In the genomic region with DNA sequence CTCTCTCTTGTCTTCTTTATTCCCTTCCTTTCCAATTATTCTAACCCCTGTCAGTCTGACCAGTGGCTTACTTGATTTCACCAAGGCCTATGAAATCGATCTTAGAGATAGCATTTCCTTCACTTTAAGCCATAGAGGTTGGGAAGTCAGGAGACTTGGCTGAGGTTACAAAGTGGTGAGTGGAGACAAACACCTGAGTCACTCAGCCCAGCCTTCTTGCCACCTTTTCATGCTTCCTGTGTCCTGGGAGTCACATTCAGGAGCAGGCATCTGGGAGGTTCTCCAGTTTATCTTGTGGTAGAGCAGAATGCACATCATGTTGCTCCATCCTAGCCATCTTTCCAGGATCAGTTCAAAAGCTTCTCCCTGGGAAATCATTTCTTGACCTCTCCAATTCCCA, we compare ENCODE assay signal across 19 cellular contexts. TPM values are rescaled to one million over a fixed set of nuclear protein-coding genes. Genes with fewer than 3 reads are reported as not detected.
DNase-seq lines count a peak whose midpoint lies in the region; ATAC-seq and TF ChIP-seq lines count a peak whose summit lies in the region.
"Had no signal": no experiment of that assay in that cellular context is flagged by ENCODE, and none has a peak within 500 bp of the region (broad histone marks: within the 10 kb centered on the region; RNA-seq: fewer than 3 reads in every experiment).

No MANE protein-coding gene starts in this region.

- H3K36me3 ChIP-seq in GM23338 (ENCODE audit: insufficient read depth) (peaks cover 17% of the 10 kb centered on the region; the same call in 1 of the 2 replicates), endodermal cell (ENCODE audit: control insufficient read depth, insufficient read depth, low read length) (no peaks in the 10 kb centered on the region), esophagus muscularis mucosa (no peaks in the 10 kb centered on the region)
- H3K36me3 ChIP-seq: BLaER1 treated with 17β-estradiol and CSF1 and Interleukin-3, amounts not matched to agents 10 nM and 100 nM had no signal

- POLR2A ChIA-PET in activated CD4-positive, alpha-beta T cell treated with anti-CD3 and anti-CD28 coated beads for 36 hours (lab: Charles Lee) = no interaction called here

- 80 to 95% methylated on average over 1 of the region's 1 CpG for WGBS in endodermal cell (ENCODE audit: insufficient coverage in 1 of 2, insufficient read length in 1 of 2), 2 experiments
- WGBS in esophagus muscularis mucosa = 87% methylated on average over 1 of the region's 1 CpG

- no peak overlapping the region for H3K4me3 ChIP-seq in GM23338
- H3K4me3 ChIP-seq in endodermal cell (ENCODE audit: low read length) = no peak overlapping the region
- no peak overlapping the region for H3K4me3 ChIP-seq in esophagus muscularis mucosa
- H3K4me3 ChIP-seq: BLaER1 treated with 17β-estradiol and CSF1 and Interleukin-3, amounts not matched to agents 10 nM and 100 nM had no signal

- H3K27me3 Mint-ChIP-seq in GM23338 (ENCODE audit: insufficient read depth, low read depth, poor library complexity) (no peaks in the 10 kb centered on the region), endodermal cell (ENCODE audit: insufficient read depth) (no peaks in the 10 kb centered on the region)
- peaks cover 4% of the 10 kb centered on the region for H3K27me3 Mint-ChIP-seq in activated CD4-positive, alpha-beta T cell treated with anti-CD3 and anti-CD28 coated beads for 36 hours

- H3K27me3 ChIP-seq in GM23338 (ENCODE audit: insufficient read depth) (no peaks in the 10 kb centered on the region), endodermal cell (ENCODE audit: control insufficient read depth, insufficient read depth, low read length, poor library complexity, severe bottlenecking) (no peaks in the 10 kb centered on the region), esophagus muscularis mucosa (no peaks in the 10 kb centered on the region)
- H3K27me3 ChIP-seq: BLaER1 treated with 17β-estradiol and CSF1 and Interleukin-3, amounts not matched to agents 10 nM and 100 nM had no signal

- intact Hi-C loops in esophagus muscularis mucosa (cut with DNase I) = no loop called here
- intact Hi-C loops in activated CD4-positive, alpha-beta T cell treated with anti-CD3 and anti-CD28 coated beads for 36 hours (cut with DNase I, micrococcal nuclease) = no loop called here

- H3K9me3 Mint-ChIP-seq in GM23338 = no peaks in the 10 kb centered on the region
- no peaks in the 10 kb centered on the region for H3K9me3 Mint-ChIP-seq in endodermal cell
- H3K9me3 Mint-ChIP-seq in activated CD4-positive, alpha-beta T cell treated with anti-CD3 and anti-CD28 coated beads for 36 hours (ENCODE audit: low read depth) = no peaks in the 10 kb centered on the region
- H3K9me3 Mint-ChIP-seq: CD8-positive, alpha-beta T cell; IgD-negative memory B cell had no signal

- peaks cover 9% of the 10 kb centered on the region for H4K20me1 ChIP-seq in GM23338 (replicated peaks; ENCODE audit: insufficient read depth)
- H4K20me1 ChIP-seq: BLaER1 treated with 17β-estradiol and CSF1 and Interleukin-3, amounts not matched to agents 10 nM and 100 nM had no signal

- H3F3A ChIP-seq in GM23338 (replicated peaks; ENCODE audit: low read depth) = no peaks in the 10 kb centered on the region

- CTCF ChIA-PET in activated CD4-positive, alpha-beta T cell treated with anti-CD3 and anti-CD28 coated beads for 36 hours (lab: Charles Lee) = interaction anchor here (0.8 kb wide), 1 partner anchor 77 kb away, joined by 3 read pairs; no protein-coding TSS in a partner anchor

- H3K79me2 ChIP-seq in GM23338 (replicated peaks; ENCODE audit: insufficient read depth) = no peaks in the 10 kb centered on the region

- no peak overlapping the region for H2AFZ ChIP-seq in GM23338

- no peak overlapping the region for H3K9ac ChIP-seq in endodermal cell (ENCODE audit: extremely low read depth, low read length, poor library complexity, severe bottlenecking)
- H3K9ac ChIP-seq: BLaER1 treated with 17β-estradiol and CSF1 and Interleukin-3, amounts not matched to agents 10 nM and 100 nM had no signal

- no peak for TF ChIP-seq EP300 in esophagus muscularis mucosa (IDR thresholded peaks at IDR 0.05)

- no peak for ATAC-seq in GM23338
- ATAC-seq in activated CD4-positive, alpha-beta T cell treated with anti-CD3 and anti-CD28 coated beads for 36 hours = no peak
- ATAC-seq: CD8-positive, alpha-beta T cell had no signal

- no peak for DNase-seq in GM23338 (ENCODE audit: low spot score)
- DNase-seq in LoVo (ENCODE audit: low spot score) = peak; percentile 42
- DNase-seq in endodermal cell = peak; percentile 28
- peak; percentile 49 for DNase-seq in kidney tubule cell (ENCODE audit: low spot score)
- DNase-seq in esophagus muscularis mucosa (ENCODE audit: extremely low spot score) = no peak
- DNase-seq in activated CD4-positive, alpha-beta T cell treated with anti-CD3 and anti-CD28 coated beads for 36 hours = no peak
- no peak for DNase-seq in NK-92 (lab: John Stamatoyannopoulos, UW; ENCODE audit: unreplicated experiment)
- DNase-seq: CD8-positive, alpha-beta T cell; DMS79 treated with DMSO at 0.1 percent for 48 hours; Kasumi-1; NCI-H1105; NCI-H1694 treated with DMSO at 0.1 percent for 48 hours; NCI-H510A; NCI-H774; OCI-M1; RPMI8226; SIG-M5 had no signal

- no peak overlapping the region for H3K4me3 Mint-ChIP-seq in GM23338
- no peak overlapping the region for H3K4me3 Mint-ChIP-seq in endodermal cell
- no peak overlapping the region for H3K4me3 Mint-ChIP-seq in activated CD4-positive, alpha-beta T cell treated with anti-CD3 and anti-CD28 coated beads for 36 hours
- H3K4me3 Mint-ChIP-seq: CD8-positive, alpha-beta T cell; IgD-negative memory B cell had no signal

- peaks cover 35% of the 10 kb centered on the region for H3K4me1 ChIP-seq in GM23338 (ENCODE audit: insufficient read depth)
- no peaks in the 10 kb centered on the region for H3K4me1 ChIP-seq in endodermal cell (ENCODE audit: control insufficient read depth, insufficient read depth, low read length)
- H3K4me1 ChIP-seq in esophagus muscularis mucosa = peaks cover 0 to 9% (median 7%) of the 10 kb centered on the region in 4 donors
- H3K4me1 ChIP-seq: BLaER1 treated with 17β-estradiol and CSF1 and Interleukin-3, amounts not matched to agents 10 nM and 100 nM had no signal

- H3K36me3 Mint-ChIP-seq in GM23338 (ENCODE audit: low read depth) = peaks cover 64% of the 10 kb centered on the region
- no peaks in the 10 kb centered on the region for H3K36me3 Mint-ChIP-seq in endodermal cell (ENCODE audit: low read depth)
- no peaks in the 10 kb centered on the region for H3K36me3 Mint-ChIP-seq in activated CD4-positive, alpha-beta T cell treated with anti-CD3 and anti-CD28 coated beads for 36 hours (ENCODE audit: low read depth)
- H3K36me3 Mint-ChIP-seq: CD8-positive, alpha-beta T cell had no signal

- H3K9me2 ChIP-seq in GM23338 (ENCODE audit: insufficient read depth) = no peaks in the 10 kb centered on the region; the same call in 1 of the 2 replicates

- peak overlapping the region; percentile 11; the same call in 1 of the 2 replicates for H3K27ac Mint-ChIP-seq in GM23338
- H3K27ac Mint-ChIP-seq in endodermal cell = no peak overlapping the region
- no peak overlapping the region for H3K27ac Mint-ChIP-seq in activated CD4-positive, alpha-beta T cell treated with anti-CD3 and anti-CD28 coated beads for 36 hours
- H3K27ac Mint-ChIP-seq: CD8-positive, alpha-beta T cell; IgD-negative memory B cell had no signal

- H3K9me3 ChIP-seq in endodermal cell (ENCODE audit: control insufficient read depth, low read length) (no peaks in the 10 kb centered on the region), esophagus muscularis mucosa (no peaks in the 10 kb centered on the region)
- H3K9me3 ChIP-seq: BLaER1 treated with 17β-estradiol and CSF1 and Interleukin-3, amounts not matched to agents 10 nM and 100 nM had no signal

- H3K27ac ChIP-seq in GM23338 (ENCODE audit: low read depth) (no peak overlapping the region), endodermal cell (ENCODE audit: low read depth, low read length) (no peak overlapping the region), esophagus muscularis mucosa (replicated peaks in 1 of 4) (no peak overlapping the region)
- H3K27ac ChIP-seq: BLaER1 treated with 17β-estradiol and CSF1 and Interleukin-3, amounts not matched to agents 10 nM and 100 nM had no signal

- no peak overlapping the region for H3K4me2 ChIP-seq in GM23338
- H3K4me2 ChIP-seq: BLaER1 treated with 17β-estradiol and CSF1 and Interleukin-3, amounts not matched to agents 10 nM and 100 nM had no signal

- TF ChIP-seq CTCF in GM23338 (conservative IDR thresholded peaks at IDR 0.05; ENCODE audit: low read depth in 2 of 2) = no peak
- no peak for TF ChIP-seq CTCF in endodermal cell (conservative IDR thresholded peaks at IDR 0.05)
- TF ChIP-seq CTCF in esophagus muscularis mucosa (IDR thresholded peaks at IDR 0.05) = no peak

- H3K4me1 Mint-ChIP-seq in GM23338 (peaks cover 37% of the 10 kb centered on the region), endodermal cell (peaks cover 8% of the 10 kb centered on the region)
- no peaks in the 10 kb centered on the region for H3K4me1 Mint-ChIP-seq in activated CD4-positive, alpha-beta T cell treated with anti-CD3 and anti-CD28 coated beads for 36 hours
- H3K4me1 Mint-ChIP-seq: IgD-negative memory B cell had no signal

- no peak for TF ChIP-seq POLR2A in esophagus muscularis mucosa (IDR thresholded peaks at IDR 0.05; ENCODE audit: low read depth)

RNA-seq across cellular contexts. Expression of a gene that starts 59.1 kb away (rescaled TPM):
- total RNA-seq in GM23338 (2014; rRNA removed; shearing (Covaris generic)) = 95.6 and 102 TPM in 2 replicates
- polyA plus RNA-seq in GM23338 (2016; fragmentation: Nextera tagmentation; extraction: Ambion mirVana) = 87.4 and 112 TPM in 2 replicates
- total RNA-seq in endodermal cell = 1 to 10 TPM; 1.4 to 3.3 TPM
- 4.5 TPM for polyA plus RNA-seq in endodermal cell (2013, experiment 1 of 2)
- polyA plus RNA-seq in endodermal cell (2013, experiment 2 of 2) = 2.8 TPM
- total RNA-seq in esophagus muscularis mucosa = 1 to 10 TPM in 2 of 4 donors, under 1 TPM in 1, not detected in 1; 0.17 to 4.6 (median 2.1) TPM
- total RNA-seq in activated CD4-positive, alpha-beta T cell treated with anti-CD3 and anti-CD28 coated beads for 36 hours = not detected
- total RNA-seq: CD8-positive, alpha-beta T cell had no signal
- polyA plus RNA-seq: IgD-negative memory B cell had no signal

Comparison
In these comparisons a context has a peak if more than half of its experiments do, and no peak if none do; other contexts are left out.
1. DNase-seq: peak in LoVo (single experiment), endodermal cell (single experiment) and kidney tubule cell (single experiment); none in GM23338 (single experiment), esophagus muscularis mucosa (single experiment), activated CD4-positive, alpha-beta T cell treated with anti-CD3 and anti-CD28 coated beads for 36 hours (single experiment) and NK-92 (single experiment).
2. RNA of a gene that starts 59.1 kb away (total RNA-seq): 95.6 to 102 TPM in GM23338; 1.4 to 3.3 TPM in endodermal cell, 0.17 to 4.6 TPM in esophagus muscularis mucosa and not detected in activated CD4-positive, alpha-beta T cell treated with anti-CD3 and anti-CD28 coated beads for 36 hours; every median in the first group is over 10 times any median in the second.